Comparison of ENCODE assay signal across 8 cellular contexts in the genomic region with DNA sequence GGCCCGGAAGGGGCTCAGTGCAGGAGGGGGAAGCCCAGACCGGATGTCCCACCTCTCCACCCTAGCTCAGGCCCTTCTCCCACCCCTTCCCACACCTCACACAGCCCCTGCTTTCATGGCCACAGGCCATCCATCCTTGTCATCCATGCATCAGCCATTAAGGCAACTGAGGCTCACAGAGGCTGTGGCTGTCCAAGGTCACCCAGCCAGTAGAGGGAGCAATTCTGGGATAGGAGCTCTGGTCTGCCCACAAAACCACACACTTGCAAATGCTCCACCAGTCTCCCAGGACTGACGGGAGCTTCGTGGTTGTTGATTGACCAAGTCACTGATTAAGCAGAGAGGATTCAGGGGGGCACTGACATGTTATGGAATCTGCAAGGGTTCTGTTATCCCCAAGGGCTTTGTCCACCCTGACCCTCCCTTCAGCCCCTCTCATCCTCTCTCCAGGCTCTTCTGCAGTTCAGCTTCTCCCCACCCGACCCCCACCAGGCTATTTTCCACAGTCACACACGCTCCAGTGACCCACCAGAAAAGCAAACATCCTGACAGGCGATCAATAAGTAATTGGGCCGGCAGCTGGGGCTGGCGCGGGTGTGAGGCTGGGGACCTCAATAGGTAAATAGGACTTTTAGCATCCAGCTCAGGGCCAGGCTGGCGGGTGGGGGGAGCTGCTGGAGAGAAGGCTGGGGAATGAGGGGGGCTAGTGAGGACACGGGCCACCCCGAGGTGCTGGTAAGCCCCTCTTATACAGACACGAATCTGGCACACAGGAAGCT. TPM values are rescaled to one million over a fixed set of nuclear protein-coding genes. Genes with fewer than 3 reads are reported as not detected.
A peak's percentile ranks its signal among the peaks of the same experiment; 100 is the strongest.
DNase-seq lines count a peak whose midpoint lies in the region; ATAC-seq and TF ChIP-seq lines count a peak whose summit lies in the region.

No MANE protein-coding gene starts in this region.

- POLR2A ChIA-PET in IMR-90 (lab: Charles Lee; ENCODE audit: unreplicated experiment) (no interaction called here), WTC11 (lab: Charles Lee) (interaction anchor here (0.6 to 0.9 kb wide), 4 partner anchors 12 to 401 kb away, joined by 3 to 8 read pairs (median 4); no protein-coding TSS in a partner anchor)

- H3K4me1 ChIP-seq in IMR-90 (ENCODE audit: control insufficient read depth, insufficient read depth, low read length): no peaks in the 10 kb centered on the region
- H3K4me1 ChIP-seq in mesendoderm (ENCODE audit: control insufficient read depth, low read depth, low read length): peaks cover 4% of the 10 kb centered on the region

- H3K9ac ChIP-seq in IMR-90 (ENCODE audit: low read depth, low read length): no peak overlapping the region
- no peak overlapping the region for H3K9ac ChIP-seq in mesendoderm (ENCODE audit: low read length)

- in situ Hi-C loops in IMR-90 (cut with MboI; ENCODE audit: low sequenced_read_pairs): no loop called here

- H4K91ac ChIP-seq in IMR-90 (ENCODE audit: insufficient read depth, low read depth, low read length): no peak overlapping the region

- TF ChIP-seq RAD21 in IMR-90 (IDR thresholded peaks at IDR 0.05; ENCODE audit: low read length): no peak

- H2AFZ ChIP-seq in IMR-90 (replicated peaks; ENCODE audit: low read length, poor library complexity): no peak overlapping the region

- H2BK15ac ChIP-seq in IMR-90 (ENCODE audit: low read depth, low read length) (no peak overlapping the region), mesendoderm (replicated peaks; ENCODE audit: low read depth) (no peak overlapping the region)

- CTCF ChIA-PET in IMR-90 (lab: Yijun Ruan, JAX) (interaction anchor here (1.4 kb wide), 1 partner anchor 11 kb away, joined by 3 read pairs; no protein-coding TSS in a partner anchor), WTC11 (lab: Charles Lee) (interaction anchor here (0.6 to 17.1 kb wide), 56 partner anchors 11 to 644 kb away, joined by 3 to 195 read pairs (median 4); partner anchors contain the start of gene LINGO1)

- H3K23ac ChIP-seq in IMR-90 (ENCODE audit: low read depth, low read length) (no peak overlapping the region), mesendoderm (ENCODE audit: low read length) (no peak overlapping the region)

- H3K9me3 ChIP-seq in IMR-90 (ENCODE audit: control insufficient read depth, insufficient read depth, low read length): no peaks in the 10 kb centered on the region

- H3K9me1 ChIP-seq in IMR-90 (ENCODE audit: insufficient read depth, low read length): no peaks in the 10 kb centered on the region

- H3K4me3 Mint-ChIP-seq in WTC11: no peak overlapping the region

- no peaks in the 10 kb centered on the region for H4K20me1 ChIP-seq in IMR-90 (ENCODE audit: insufficient read depth, low read length)

- intact Hi-C loops in IMR-90 (cut with micrococcal nuclease): no loop called here

- BruUV-seq in IMR-90 (replicated peaks; lab: Mats Ljungman, UMichigan): no TSS peak

- no peaks in the 10 kb centered on the region for H3K79me2 ChIP-seq in mesendoderm (ENCODE audit: control insufficient read depth, insufficient read depth, low read length)

- H2BK120ac ChIP-seq in IMR-90 (ENCODE audit: low read depth, low read length): no peak overlapping the region
- no peak overlapping the region for H2BK120ac ChIP-seq in mesendoderm (ENCODE audit: low read depth, low read length)

- H3K56ac ChIP-seq in IMR-90 (ENCODE audit: extremely low read depth, insufficient read depth, low read length) (no peak overlapping the region), mesendoderm (ENCODE audit: low read length) (no peak overlapping the region)

- DNase-seq in ELR (ENCODE audit: low read depth) (peak; percentile 19), IMR-90 (no peak), WTC11 (ENCODE audit: low spot score) (peak; percentile 56), mesendoderm (peak; percentile 65), NCI-H2227 treated with DMSO at 0.1 percent for 48 hours (lab: John Stamatoyannopoulos, UW) (no peak), pons (ENCODE audit: low spot score) (no peak)

- H3K18ac ChIP-seq in IMR-90 (ENCODE audit: low read depth, low read length) (no peak overlapping the region), mesendoderm (ENCODE audit: low read length) (no peak overlapping the region)

- no peaks in the 10 kb centered on the region for H3K36me3 ChIP-seq in IMR-90 (ENCODE audit: control insufficient read depth, insufficient read depth, low read length)
- no peaks in the 10 kb centered on the region for H3K36me3 ChIP-seq in mesendoderm (ENCODE audit: control insufficient read depth, insufficient read depth, low read length)

- WGBS in IMR-90 (ENCODE audit: extremely low coverage in 2 of 2, insufficient read length in 1 of 2), 2 experiments: no CpG with 5 or more reads among the region's 14 CpGs
- WGBS in mesendoderm (ENCODE audit: extremely low coverage, insufficient coverage, low lambda C conversion rate): no CpG with 5 or more reads among the region's 14 CpGs

- H2AK5ac ChIP-seq in IMR-90 (ENCODE audit: low read depth, low read length) (no peak overlapping the region), mesendoderm (ENCODE audit: low read length) (no peak overlapping the region)

- no peak overlapping the region for H3K27ac ChIP-seq in IMR-90 (ENCODE audit: insufficient read depth, low read length)
- no peak overlapping the region for H3K27ac ChIP-seq in mesendoderm (ENCODE audit: low read depth, low read length)

- H3K27me3 Mint-ChIP-seq in WTC11 (ENCODE audit: low read depth): no peaks in the 10 kb centered on the region; the same call in 1 of the 2 replicates

- H3K4me2 ChIP-seq in IMR-90 (ENCODE audit: low read depth, low read length): no peak overlapping the region
- H3K4me2 ChIP-seq in mesendoderm (ENCODE audit: low read length): no peak overlapping the region

- TF ChIP-seq POLR2A in IMR-90 (IDR thresholded peaks at IDR 0.05; ENCODE audit: low read depth, low read length): no peak

- H3K79me1 ChIP-seq in IMR-90 (ENCODE audit: low read depth in 1 of 2, low read length in 2 of 2) (no peaks in the 10 kb centered on the region), mesendoderm (ENCODE audit: low read length) (no peaks in the 10 kb centered on the region)

- H3K14ac ChIP-seq in IMR-90 (replicated peaks; ENCODE audit: low read depth, low read length): no peak overlapping the region

- H4K8ac ChIP-seq in IMR-90 (ENCODE audit: low read depth in 2 of 2, low read length in 2 of 2) (no peak overlapping the region), mesendoderm (ENCODE audit: low read depth, low read length) (no peak overlapping the region)

- H3K4ac ChIP-seq in IMR-90 (ENCODE audit: low read depth, low read length) (no peak overlapping the region), mesendoderm (ENCODE audit: low read depth, low read length) (no peak overlapping the region)

- H2AK9ac ChIP-seq in IMR-90 (replicated peaks; ENCODE audit: low read depth, low read length, poor library complexity): no peak overlapping the region

- peaks cover 19% of the 10 kb centered on the region for H3K36me3 Mint-ChIP-seq in WTC11

- no peaks in the 10 kb centered on the region for H3K9me3 Mint-ChIP-seq in WTC11

- H4K5ac ChIP-seq in IMR-90 (ENCODE audit: low read depth, low read length): no peak overlapping the region
- H4K5ac ChIP-seq in mesendoderm (ENCODE audit: low read length): no peak overlapping the region

- no peak overlapping the region for H3K4me3 ChIP-seq in IMR-90 (ENCODE audit: insufficient read depth, low read depth, low read length)
- H3K4me3 ChIP-seq in mesendoderm (ENCODE audit: low read length): no peak overlapping the region

- H2BK20ac ChIP-seq in IMR-90 (ENCODE audit: low read depth, low read length): no peak overlapping the region

- dilution Hi-C loops in IMR-90 (cut with HindIII; ENCODE audit: low sequenced_read_pairs, unreplicated experiment): no loop called here

- TF ChIP-seq CTCF in IMR-90 (conservative IDR thresholded peaks at IDR 0.05; ENCODE audit: low read depth, low read length) (0 out of 2 replicates have a peak, but pooled peaks have one; percentile 21), WTC11 (IDR thresholded peaks at IDR 0.05) (peak; percentile 19; the same call in 1 of the 2 replicates)

- ATAC-seq in IMR-90 (ENCODE audit: low read depth) (peak; percentile 51; the same call in 1 of the 2 replicates), WTC11 (peak; percentile 49), HG03097 (IDR thresholded peaks at IDR 0.05; ENCODE audit: low FRiP score, unreplicated experiment) (no peak), HG02938 (IDR thresholded peaks at IDR 0.05; ENCODE audit: unreplicated experiment) (no peak)

- no peak overlapping the region for H2BK5ac ChIP-seq in IMR-90 (ENCODE audit: low read depth, low read length, poor library complexity, severe bottlenecking)
- H2BK5ac ChIP-seq in mesendoderm (ENCODE audit: low read length): no peak overlapping the region

- H3K27me3 ChIP-seq in IMR-90 (ENCODE audit: control insufficient read depth, insufficient read depth, low read length) (peaks cover 47% of the 10 kb centered on the region), mesendoderm (ENCODE audit: insufficient read depth, low read length, poor library complexity) (no peaks in the 10 kb centered on the region)

- peaks cover 41% of the 10 kb centered on the region for H3K4me1 Mint-ChIP-seq in WTC11

- no peak overlapping the region; the same call in 1 of the 2 replicates for H3K27ac Mint-ChIP-seq in WTC11

TF ChIP-seq in IMR-90, 13 proteins besides CTCF, POLR2A, EP300 and RAD21 (continues in another document):
- TF ChIP-seq CEBPB (IDR thresholded peaks at IDR 0.05; ENCODE audit: low read depth, low read length): no peak

TF ChIP-seq in WTC11, 78 proteins besides CTCF, POLR2A, EP300 and RAD21 (continues in another document):
- no peak for TF ChIP-seq ZNF425 (CRISPR knock-in tag; conservative IDR thresholded peaks at IDR 0.05)

RNA-seq across cellular contexts. Expression of gene LINGO1, which starts 15.0 kb away (rescaled TPM):
- not detected in 2 replicates for total RNA-seq in IMR-90 (2012; rRNA removed)
- 0.05 and 0.13 TPM in 2 replicates for polyA plus RNA-seq in IMR-90 (2012; rRNA removed)
- 0.14 TPM in 1 of 2 replicates, not detected in the other for polyA plus RNA-seq in IMR-90 (2012; cell fraction: cytosol; rRNA removed)
- polyA plus RNA-seq in IMR-90 (2012; cell fraction: nucleus; rRNA removed; ENCODE audit: low replicate concordance): 0.04 TPM in 1 of 2 replicates, not detected in the other
- 51.3 to 60.5 TPM (median 58.9 TPM) in 3 replicates for total RNA-seq in WTC11 (2021)
- 5.0 TPM for polyA plus RNA-seq in mesendoderm (2013, experiment 1 of 2)
- 4.7 TPM for polyA plus RNA-seq in mesendoderm (2013, experiment 2 of 2)

Comparison
In these comparisons a context has a peak if more than half of its experiments do, and no peak if none do; other contexts are left out.
1. DNase-seq: peak in ELR (single experiment), WTC11 (single experiment) and mesendoderm (single experiment); none in IMR-90 (single experiment), NCI-H2227 treated with DMSO at 0.1 percent for 48 hours (single experiment) and pons (single experiment).
2. ATAC-seq: peak in IMR-90 (single experiment) and WTC11 (single experiment); none in HG03097 (single experiment) and HG02938 (single experiment).
3. RNA of gene LINGO1, which starts 15.0 kb away (total RNA-seq): 51.3 to 60.5 TPM in WTC11; not detected in IMR-90; every median in the first group is over 10 times any median in the second.